Comparison of ENCODE assay signal across 18 cellular contexts in genomic region chr9:8401961-8402701, GRCh38.
DNase-seq lines count a peak whose midpoint lies in the region; FAIRE-seq and TF ChIP-seq lines count a peak whose summit lies in the region.
"Had no signal": no experiment of that assay in that cellular context is flagged by ENCODE, and none has a peak within 500 bp of the region (broad histone marks: within the 10 kb centered on the region; RNA-seq: fewer than 3 reads in every experiment).

No MANE protein-coding gene starts in this region.

- POLR2A ChIA-PET in HEK293T (lab: Yijun Ruan, JAX): no interaction called here

- CTCF ChIA-PET in HEK293T (lab: Yijun Ruan, JAX): no interaction called here

- peak; percentile 27 for DNase-seq in Ammon's horn (ENCODE audit: low spot score)
- peak; percentile 3 for DNase-seq in HEK293T (ENCODE audit: extremely low spot score)
- DNase-seq in NCI-H69 (lab: John Stamatoyannopoulos, UW): peak; percentile 94
- peak; percentile 63 for DNase-seq in globus pallidus (ENCODE audit: low spot score)
- DNase-seq in hippocampal formation (lab: John Stamatoyannopoulos, UW): no peak
- no peak for DNase-seq in NOMO-1 (lab: John Stamatoyannopoulos, UW; ENCODE audit: unreplicated experiment in 2 of 2)
- DNase-seq in GM19239 (ENCODE audit: insufficient read length, low spot score): no peak
- DNase-seq: AML-193; CD4-positive, CD25-positive, alpha-beta regulatory T cell; DND-41; GDM1; IMR-90; Kasumi-1; NCI-H226; NCI-H774; SHP77 had no signal

- no peak for FAIRE-seq in GM19239 (lab: Jason Lieb, UNC)
- FAIRE-seq: GM12892, RCC 7860 had no signal

TF ChIP-seq in HEK293T, 16 proteins besides CTCF, POLR2A, EP300 and RAD21:
- TF ChIP-seq CTBP1 (IDR thresholded peaks at IDR 0.05; ENCODE audit: borderline replicate concordance): no peak
- no peak for TF ChIP-seq L3MBTL2 (conservative IDR thresholded peaks at IDR 0.05)
- no peak for TF ChIP-seq BHLHE40 (IDR thresholded peaks at IDR 0.05; ENCODE audit: borderline replicate concordance)
- TF ChIP-seq SP1 (IDR thresholded peaks at IDR 0.05): no peak
- no peak for TF ChIP-seq FOXM1 (IDR thresholded peaks at IDR 0.05; ENCODE audit: borderline replicate concordance)
- TF ChIP-seq PKNOX1 (IDR thresholded peaks at IDR 0.05): no peak
- no peak for TF ChIP-seq FOXA1 (IDR thresholded peaks at IDR 0.05)
TF ChIP-seq in HEK293T: peak in this region for 0.

Comparison
In these comparisons a context has a peak if more than half of its experiments do, and no peak if none do; other contexts are left out.
1. DNase-seq: peak in Ammon's horn (single experiment), HEK293T (single experiment), NCI-H69 (single experiment) and globus pallidus (single experiment); none in hippocampal formation (0 of 2), NOMO-1 (0 of 2) and GM19239 (single experiment).